17 cellular contexts compared by ENCODE assay signal in the genomic region with DNA sequence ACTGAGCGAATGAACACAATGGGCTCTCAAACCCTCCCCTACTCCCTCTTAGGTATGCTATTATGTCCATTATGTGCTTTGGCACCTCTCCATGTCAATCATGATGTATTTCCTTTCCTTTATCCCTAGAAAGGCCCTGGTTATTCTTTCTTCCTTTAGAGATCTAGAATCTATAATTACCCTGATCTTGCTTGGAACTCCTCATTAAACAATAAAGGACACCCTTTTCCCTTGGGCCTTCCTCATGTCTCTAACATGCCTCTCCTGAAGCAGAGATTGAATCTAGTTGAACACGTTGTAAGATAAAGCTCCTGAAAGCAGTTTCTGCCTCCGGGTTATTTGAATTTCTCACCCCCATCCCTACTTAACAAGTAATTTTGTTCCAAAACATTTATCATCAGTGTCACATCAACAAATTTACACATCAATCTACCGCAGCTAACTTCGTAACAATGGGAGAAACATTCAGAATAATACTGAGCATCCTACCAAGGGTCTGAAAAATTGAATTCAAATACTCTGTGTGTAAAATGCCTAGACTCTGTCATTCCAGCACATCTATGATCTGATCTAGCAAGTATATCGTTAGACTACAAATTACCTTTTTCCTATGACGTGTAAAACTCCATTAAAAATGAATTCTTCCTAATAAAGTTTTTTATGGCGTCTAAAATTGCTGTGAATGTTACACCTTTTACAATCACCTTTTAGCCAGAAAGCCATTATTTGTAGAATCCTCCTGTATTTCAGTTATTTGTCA. TPM values are rescaled to one million over a fixed set of nuclear protein-coding genes. Genes with fewer than 3 reads are reported as not detected.
DNase-seq lines count a peak whose midpoint lies in the region; FAIRE-seq and TF ChIP-seq lines count a peak whose summit lies in the region.
"Had no signal": no experiment of that assay in that cellular context is flagged by ENCODE, and none has a peak within 500 bp of the region (broad histone marks: within the 10 kb centered on the region; RNA-seq: fewer than 3 reads in every experiment).

No MANE protein-coding gene starts in this region.

- peak overlapping the region; percentile 77 to 97 for H3K4me2 ChIP-seq in H1 (ENCODE audit: insufficient read depth in 1 of 2, low read depth in 2 of 2, low read length in 2 of 2)

- H3K79me2 ChIP-seq in H1 (ENCODE audit: control insufficient read depth in 1 of 2, insufficient read depth in 2 of 2, low read length in 2 of 2): peaks cover 50 to 97% of the 10 kb centered on the region in 2 experiments

- POLR2A ChIA-PET in AG04450 (lab: Yijun Ruan, JAX): no interaction called here
- POLR2A ChIA-PET in HEK293 (lab: Yijun Ruan, JAX): no interaction called here
- POLR2A ChIA-PET in H1 (lab: Charles Lee; ENCODE audit: partially characterized antibody): interaction anchor here (0.9 to 1.0 kb wide), 3 partner anchors 9 to 28 kb away, joined by 3 to 4 read pairs (median 4); no protein-coding TSS in a partner anchor

- intact Hi-C loops in uterus (cut with DNase I; ENCODE audit: low total_unique reads): no loop called here

- no peaks in the 10 kb centered on the region for H3K79me1 ChIP-seq in H1 (ENCODE audit: low read depth, low read length)

- H4K20me1 ChIP-seq in H1 (replicated peaks in 1 of 2; ENCODE audit: control insufficient read depth in 1 of 2, insufficient read depth in 2 of 2, low read length in 2 of 2): peaks cover 0 to 4% of the 10 kb centered on the region in 2 experiments

- peak overlapping the region in 3 of 4 experiments; percentile 10 to 57 (median 43); a peak in 5 of 7 replicates for H3K9ac ChIP-seq in H1 (replicated peaks in 1 of 4; ENCODE audit: extremely low read depth in 1 of 4, low read depth in 3 of 4, low read length in 3 of 4)

- TF ChIP-seq POLR2A in H1 (IDR thresholded peaks at IDR 0.05; ENCODE audit: control extremely low read depth in 1 of 2, low read depth in 2 of 2, low read length in 2 of 2) (no peak), uterus (IDR thresholded peaks at IDR 0.05) (no peak)

- H2AFZ ChIP-seq in H1 (ENCODE audit: low read length): no peak overlapping the region

- CTCF ChIA-PET in AG04450 (lab: Charles Lee): interaction anchor here (0.7 kb wide), 1 partner anchor 11 kb away, joined by 3 read pairs; no protein-coding TSS in a partner anchor
- CTCF ChIA-PET in HEK293 (lab: Yijun Ruan, JAX): no interaction called here
- CTCF ChIA-PET in H1 (lab: Charles Lee; ENCODE audit: partially characterized antibody): interaction anchor here (0.5 to 0.9 kb wide), 2 partner anchors 12 to 249 kb away, joined by 5 to 7 read pairs; no protein-coding TSS in a partner anchor

- H3K27me3 ChIP-seq in AG04450 (ENCODE audit: control insufficient read depth, insufficient read depth, low read length): no peaks in the 10 kb centered on the region
- no peaks in the 10 kb centered on the region for H3K27me3 ChIP-seq in H1 (replicated peaks in 1 of 4; ENCODE audit: control insufficient read depth in 3 of 4, extremely low read depth in 1 of 4, insufficient read depth in 3 of 4, low read length in 3 of 4)
- no peaks in the 10 kb centered on the region for H3K27me3 ChIP-seq in uterus
- H3K27me3 ChIP-seq: breast epithelium had no signal

- H3K9me3 ChIP-seq in AG04450 (ENCODE audit: control insufficient read depth, insufficient read depth, low read length) (peaks cover 6% of the 10 kb centered on the region; the same call in 1 of the 2 replicates), HEK293 (ENCODE audit: control insufficient read depth, insufficient read depth, low read depth, low read length) (no peaks in the 10 kb centered on the region), H1 (ENCODE audit: insufficient read depth in 2 of 2, low read depth in 1 of 2, low read length in 1 of 2) (no peaks in the 10 kb centered on the region), uterus (no peaks in the 10 kb centered on the region)
- H3K9me3 ChIP-seq: breast epithelium had no signal

- H3K56ac ChIP-seq in H1 (replicated peaks; ENCODE audit: insufficient read length, low read depth, low read length): peak overlapping the region; percentile 74

- peak overlapping the region; percentile 12 for H3K4ac ChIP-seq in H1 (replicated peaks; ENCODE audit: insufficient read length, low read depth, low read length)

- peak overlapping the region; percentile 62 for H3K18ac ChIP-seq in H1 (ENCODE audit: extremely low read depth, low read length)

- no peak overlapping the region for H4K8ac ChIP-seq in H1 (ENCODE audit: extremely low read depth, insufficient read depth, low read length)

- no peak for FAIRE-seq in H1 (lab: Jason Lieb, UNC)
- FAIRE-seq: GM19239 had no signal

- TF ChIP-seq EP300 in H1 (IDR thresholded peaks at IDR 0.05; ENCODE audit: borderline replicate concordance in 1 of 2, low read depth in 2 of 2, low read length in 2 of 2): no peak

- 0 out of 2 replicates have a peak overlapping the region, but pooled peaks have one; percentile 1 for H2AK5ac ChIP-seq in H1 (ENCODE audit: low read depth, low read length)

- H2BK5ac ChIP-seq in H1 (ENCODE audit: low read depth, low read length): peak overlapping the region; percentile 76; the same call in 1 of the 2 replicates

- no peaks in the 10 kb centered on the region for H3K36me3 ChIP-seq in HEK293 (ENCODE audit: control insufficient read depth in 2 of 2, insufficient read depth in 1 of 2, low read length in 2 of 2)
- peaks cover 0 to 9% (median under 1%) of the 10 kb centered on the region in 4 experiments; a peak in 2 of 8 replicates for H3K36me3 ChIP-seq in H1 (ENCODE audit: control insufficient read depth in 2 of 4, insufficient read depth in 4 of 4, low read length in 3 of 4)
- H3K36me3 ChIP-seq in uterus: no peaks in the 10 kb centered on the region
- H3K36me3 ChIP-seq: breast epithelium, left lung had no signal

- peak overlapping the region; percentile 88 for H4K5ac ChIP-seq in H1 (ENCODE audit: insufficient read length, low read depth, low read length)

- H2BK20ac ChIP-seq in H1 (ENCODE audit: low read length): peak overlapping the region; percentile 26; the same call in 1 of the 2 replicates

- H4K91ac ChIP-seq in H1 (replicated peaks; ENCODE audit: insufficient read length, low read length): peak overlapping the region; percentile 89

- H3K23ac ChIP-seq in H1 (ENCODE audit: insufficient read length): no peak overlapping the region

- no peak for TF ChIP-seq RAD21 in H1 (IDR thresholded peaks at IDR 0.05 in 1 of 2, conservative IDR thresholded peaks at IDR 0.05 in 1 of 2; ENCODE audit: low read depth in 2 of 2, low read length in 2 of 2)

- H2BK15ac ChIP-seq in H1 (ENCODE audit: low read length): no peak overlapping the region

- peak overlapping the region; percentile 15 for H2BK120ac ChIP-seq in H1 (replicated peaks; ENCODE audit: low read depth, low read length)

- H3K23me2 ChIP-seq in H1 (ENCODE audit: low read depth, low read length): peaks cover 4% of the 10 kb centered on the region; the same call in 1 of the 2 replicates

- H2BK12ac ChIP-seq in H1 (ENCODE audit: low read depth, low read length): no peak overlapping the region; the same call in 1 of the 2 replicates

- no peak overlapping the region for H3K14ac ChIP-seq in H1 (ENCODE audit: insufficient read length)

- 9% methylated on average over 8 of the region's 8 CpGs; no CpG with 5 or more reads in 1 of the 2 experiments for WGBS in H1 (ENCODE audit: extremely low coverage in 1 of 2, insufficient coverage in 1 of 2, insufficient read length in 1 of 2, insufficient replicate concordance in 2 of 2, low coverage in 1 of 2, low lambda C conversion rate in 2 of 2, missing lambda C conversion rate in 1 of 2), 2 experiments

- no peak for TF ChIP-seq CTCF in AG04450 (IDR thresholded peaks at IDR 0.05; ENCODE audit: low read depth, low read length)
- TF ChIP-seq CTCF in HEK293 (tag by site-specific recombination; IDR thresholded peaks at IDR 0.05): no peak
- TF ChIP-seq CTCF in H1 (IDR thresholded peaks at IDR 0.05; ENCODE audit: control extremely low read depth in 1 of 3, insufficient read depth in 1 of 3, low read depth in 1 of 3, low read length in 3 of 3): no peak
- no peak for TF ChIP-seq CTCF in uterus (IDR thresholded peaks at IDR 0.05)

- H3K4me1 ChIP-seq in HEK293 (ENCODE audit: control insufficient read depth, insufficient read depth, low read length): peaks cover 16% of the 10 kb centered on the region; the same call in 1 of the 2 replicates
- peaks cover 0 to 11% (median 3%) of the 10 kb centered on the region in 4 experiments; a peak in 3 of 7 replicates for H3K4me1 ChIP-seq in H1 (replicated peaks in 1 of 4; ENCODE audit: control insufficient read depth in 3 of 4, insufficient read depth in 4 of 4, low read length in 3 of 4)
- no peaks in the 10 kb centered on the region for H3K4me1 ChIP-seq in uterus
- H3K4me1 ChIP-seq: breast epithelium had no signal

- H3K4me3 ChIP-seq in AG04450 (ENCODE audit: low read depth, low read length): peak overlapping the region; percentile 84
- no peak overlapping the region for H3K4me3 ChIP-seq in HEK293 (ENCODE audit: low read depth, low read length)
- H3K4me3 ChIP-seq in H1 (ENCODE audit: extremely low read depth in 1 of 4, insufficient read depth in 2 of 4, low read depth in 3 of 4, low read length in 4 of 4): peak overlapping the region; percentile 71 to 95 (median 88); a peak in 7 of 8 replicates
- H3K4me3 ChIP-seq in uterus: no peak overlapping the region
- H3K4me3 ChIP-seq: breast epithelium, left lung had no signal

- H3K27ac ChIP-seq in AG04450 (ENCODE audit: low read depth, low read length) (peak overlapping the region; percentile 52), HEK293 (ENCODE audit: extremely low read depth, low read depth, low read length) (peak overlapping the region; percentile 47; the same call in 1 of the 2 replicates), H1 (ENCODE audit: low read depth, low read length) (peak overlapping the region; percentile 36; the same call in 1 of the 2 replicates), uterus (no peak overlapping the region)
- H3K27ac ChIP-seq: breast epithelium had no signal

- DNase-seq in AG04450 (ENCODE audit: low read depth, low spot score) (no peak), NCI-H2107 (lab: John Stamatoyannopoulos, UW) (peak; percentile 18), H1 (ENCODE audit: low read depth in 1 of 2, low spot score in 2 of 2) (no peak), hippocampal formation (lab: John Stamatoyannopoulos, UW) (no peak), uterus (no peak), amniotic stem cell (lab: John Stamatoyannopoulos, UW) (no peak), RPMI8226 (no peak)
- DNase-seq: activated CD4-positive, alpha-beta T cell treated with anti-CD3 and anti-CD28 coated beads, Interleukin-2, amount 50 U/mL, for 1 hour; activated effector memory CD4-positive, alpha-beta T cell treated with anti-CD3 and anti-CD28 coated beads, Interleukin-2, amount 50 U/mL, for 16 hours; DMS79 treated with DMSO at 0.1 percent for 48 hours; left lung; PC-3; stimulated activated CD4-positive, alpha-beta T cell treated with anti-CD3 and anti-CD28 coated beads, Interleukin-4, amount 100 ng/mL, for 24 hours; stimulated activated naive B cell treated with anti-CD40 and anti-IgM and Interleukin-4, amounts not matched to agents 10 μg/mL and 1 μg/mL and 100 μg/mL, for 72 hours had no signal

RNA-seq across cellular contexts. Expression of gene USP44, which starts 5.4 kb away (rescaled TPM):
- polyA plus RNA-seq in AG04450 (2011; rRNA removed) (53.9 and 62.0 TPM in 2 replicates), H1 (2011; rRNA removed) (88.6 and 129 TPM in 2 replicates)
- 61.0 and 88.7 TPM in 2 replicates for polyA minus RNA-seq in AG04450 (2011; rRNA and poly(A)+ RNA removed)
- total RNA-seq in H1 (2021; fragmentation: NEBNext Ultra II Directional; extraction: Animal tissue kit (Norgen Biotek cat#: 25700)): 191 and 197 TPM in 2 replicates
- 102 TPM for polyA plus RNA-seq in H1 (2011; cell fraction: cytosol; rRNA removed)
- polyA plus RNA-seq in H1 (2011; cell fraction: nucleus; rRNA removed): 62.2 TPM
- 96.7 to 143 TPM (median 115 TPM) in 4 replicates for polyA plus RNA-seq in H1 (2012, experiment 1 of 2)
- 7.8 TPM for polyA plus RNA-seq in H1 (2012, experiment 2 of 2)
- polyA plus RNA-seq in H1 (2013, experiment 1 of 2): 140 TPM
- polyA plus RNA-seq in H1 (2013, experiment 2 of 2): 167 TPM
- 566 and 846 TPM in 2 replicates for polyA minus RNA-seq in H1 (2011; rRNA and poly(A)+ RNA removed)
- 126 TPM for polyA minus RNA-seq in H1 (2011; cell fraction: cytosol; rRNA and poly(A)+ RNA removed)
- 167 TPM for polyA minus RNA-seq in H1 (2011; cell fraction: nucleus; rRNA and poly(A)+ RNA removed)
- total RNA-seq in uterus: 1 to 10 TPM; 2.6 to 7.7 (median 5.0) TPM
- total RNA-seq: PC-3 had no signal

Comparison
In these comparisons a context has a peak if more than half of its experiments do, and no peak if none do; other contexts are left out.
1. H3K27ac ChIP-seq: peak in AG04450 (single experiment), HEK293 (single experiment) and H1 (single experiment); none in uterus (0 of 2).
2. H3K4me3 ChIP-seq: peak in AG04450 (single experiment) and H1 (4 of 4); none in HEK293 (single experiment) and uterus (0 of 2).
3. RNA of gene USP44, which starts 5.4 kb away (total RNA-seq): 191 to 197 TPM in H1; 2.6 to 7.7 TPM in uterus; every median in the first group is over 10 times any median in the second.